1 cellular context compared by ENCODE assay signal in the genomic region with DNA sequence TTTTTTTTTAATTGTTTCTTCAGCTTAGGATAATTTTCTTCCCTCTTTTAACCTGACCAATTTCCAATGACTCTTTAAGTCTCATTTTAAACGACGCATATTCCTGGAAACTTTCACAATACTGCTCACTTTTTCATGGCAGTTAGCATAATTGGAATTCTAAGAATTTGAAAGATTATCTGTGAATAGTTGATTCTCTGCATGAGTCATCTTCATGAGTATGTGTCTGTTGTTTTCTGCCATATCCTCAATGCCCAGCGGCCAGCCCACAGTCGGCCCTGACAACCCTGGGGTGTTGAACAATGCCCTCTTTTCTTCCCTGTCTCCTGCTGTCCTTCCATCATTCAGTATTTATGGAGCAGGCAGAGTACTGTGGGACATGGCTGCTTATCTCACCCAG.
TF ChIP-seq lines count a peak whose summit lies in the region.

No MANE protein-coding gene starts in this region.

TF ChIP-seq in HepG2, 621 proteins besides CTCF, POLR2A, EP300 and RAD21 (continued from another document):
- TF ChIP-seq, protein P1, sequence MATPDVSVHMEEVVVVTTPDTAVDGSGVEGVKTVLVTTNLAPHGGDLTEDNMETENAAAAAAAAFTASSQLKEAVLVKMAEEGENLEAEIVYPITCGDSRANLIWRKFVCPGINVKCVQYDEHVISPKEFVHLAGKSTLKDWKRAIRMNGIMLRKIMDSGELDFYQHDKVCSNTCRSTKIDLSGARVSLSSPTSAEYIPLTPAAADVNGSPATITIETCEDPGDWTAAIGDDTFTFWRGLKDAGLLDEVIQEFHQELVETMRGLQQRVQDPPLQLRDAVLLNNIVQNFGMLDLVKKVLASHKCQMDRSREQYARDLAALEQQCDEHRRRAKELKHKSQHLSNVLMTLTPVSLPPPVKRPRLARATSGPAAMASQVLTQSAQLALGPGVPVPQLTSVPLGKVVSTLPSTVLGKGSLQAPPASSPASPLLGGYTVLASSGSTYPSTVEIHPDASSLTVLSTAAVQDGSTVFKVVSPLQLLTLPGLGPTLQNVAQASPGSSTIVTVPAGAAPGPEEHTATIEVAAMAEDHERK (CRISPR knock-in tag; IDR thresholded peaks at IDR 0.05; ENCODE audit: low read depth): no peak
